Comparison of ENCODE assay signal across 22 cellular contexts in the genomic region with DNA sequence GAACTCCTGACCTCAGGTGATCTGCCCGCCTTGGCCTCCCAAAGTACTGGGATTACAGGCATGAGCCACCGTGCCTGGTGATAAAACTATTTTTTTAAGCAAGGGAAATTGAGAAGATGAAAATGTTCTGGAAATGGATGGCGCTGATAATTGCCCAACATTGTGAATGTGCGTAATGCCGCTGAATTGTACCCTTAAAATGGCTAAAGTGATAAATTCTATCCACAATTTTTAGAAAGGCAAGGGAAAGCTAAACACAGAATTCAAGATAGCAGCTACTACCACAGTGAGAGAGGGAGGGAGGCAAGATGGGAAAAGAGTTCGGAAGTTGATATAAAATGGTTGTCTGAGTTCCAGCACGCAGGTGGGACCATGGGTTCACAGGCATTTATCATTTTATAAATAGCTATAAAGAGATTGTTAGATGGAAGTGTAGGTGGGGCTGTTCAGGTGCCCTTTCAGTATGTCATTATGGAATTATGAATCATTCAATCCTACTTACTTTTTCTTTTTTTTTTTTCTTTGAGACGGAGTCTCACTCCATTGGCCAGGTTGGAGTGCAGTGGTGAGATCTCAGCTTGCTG. TPM values are rescaled to one million over a fixed set of nuclear protein-coding genes. Genes with fewer than 3 reads are reported as not detected.
"Had no signal": no experiment of that assay in that cellular context is flagged by ENCODE, and none has a peak within 500 bp of the region (broad histone marks: within the 10 kb centered on the region; RNA-seq: fewer than 3 reads in every experiment).

No MANE protein-coding gene starts in this region.

- ATAC-seq: HepG2, SK-N-SH treated with all-trans-retinoic acid at 6 μM for 48 hours had no signal

- H3K27ac ChIP-seq: KMS-11, RWPE1 had no signal

- DNase-seq: IMR-90, Kasumi-1, MM.1S, NCI-H1092 treated with DMSO at 0.1 percent for 48 hours, NCI-H1436, NCI-H187, NCI-H2029 treated with DMSO at 0.1 percent for 48 hours, NCI-H2107, NCI-H2171, NCI-H226, NCI-H446, NCI-H510A, NCI-H524 treated with DMSO at 0.1 percent for 48 hours, NCI-H69, NCI-H774, SHP77 had no signal

RNA-seq across cellular contexts. Expression of gene RIPOR3, which starts 8.3 kb away (rescaled TPM):
- total RNA-seq: HepG2, HT1080, SK-MEL-5 had no signal
